31 cellular contexts compared by ENCODE assay signal in the genomic region with DNA sequence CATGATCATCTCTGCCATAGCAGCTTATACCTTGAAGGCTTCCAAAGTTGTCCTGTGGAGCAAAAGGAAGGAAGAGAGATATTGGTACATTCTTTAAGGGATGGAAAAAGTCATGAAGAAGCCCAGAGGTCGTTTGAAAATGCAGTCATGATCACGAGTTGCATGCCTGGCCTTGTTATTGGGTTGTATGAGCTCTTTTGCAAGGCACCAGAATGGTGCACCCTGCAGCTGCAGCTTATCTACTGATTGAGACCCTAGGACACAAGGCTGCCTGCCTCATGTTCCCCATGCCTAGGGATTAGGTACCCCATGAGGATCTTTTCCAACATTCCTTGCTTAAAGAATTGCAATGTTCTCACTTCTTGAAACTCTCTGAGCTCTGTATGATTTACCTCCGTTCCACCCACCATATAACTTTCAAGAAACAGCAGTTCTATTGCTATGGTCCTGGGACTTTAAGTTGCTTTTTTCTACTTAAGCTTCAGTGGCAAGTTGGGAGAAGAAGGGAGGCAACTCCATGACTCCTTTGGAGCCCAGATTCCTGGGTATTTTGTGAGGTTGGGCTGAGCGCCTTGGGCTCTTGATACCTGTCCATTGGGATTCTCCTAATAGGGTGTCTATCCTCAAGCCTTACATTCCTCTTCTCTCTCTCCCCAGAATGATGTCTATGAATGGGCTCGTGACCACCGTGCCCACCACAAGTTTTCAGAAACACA. TPM values are rescaled to one million over a fixed set of nuclear protein-coding genes. Genes with fewer than 3 reads are reported as not detected.
A peak's percentile ranks its signal among the peaks of the same experiment; 100 is the strongest.
DNase-seq lines count a peak whose midpoint lies in the region; ATAC-seq, FAIRE-seq and TF ChIP-seq lines count a peak whose summit lies in the region.
"Had no signal": no experiment of that assay in that cellular context is flagged by ENCODE, and none has a peak within 500 bp of the region (broad histone marks: within the 10 kb centered on the region; RNA-seq: fewer than 3 reads in every experiment).

No MANE protein-coding gene starts in this region.

- intact Hi-C loops in HCT116 (cut with micrococcal nuclease): no loop called here
- intact Hi-C loops in K562 (cut with micrococcal nuclease): no loop called here
- intact Hi-C loops in psoas muscle (cut with DNase I): no loop called here

- CTCF ChIA-PET in HCT116 (lab: Charles Lee) (no interaction called here), K562 (lab: Yijun Ruan, JAX; ENCODE audit: low intra/inter-chr PET ratio) (no interaction called here)

- H3K4me1 ChIP-seq in DND-41 (ENCODE audit: insufficient read depth, low read length): peaks cover 80% of the 10 kb centered on the region
- peaks cover 13 to 53% of the 10 kb centered on the region in 2 experiments for H3K4me1 ChIP-seq in HCT116 (ENCODE audit: control insufficient read depth in 1 of 2, insufficient read depth in 2 of 2, low read length in 2 of 2)
- peaks cover 20 to 45% of the 10 kb centered on the region in 2 experiments; a peak in 4 of 5 replicates for H3K4me1 ChIP-seq in K562 (replicated peaks in 1 of 2; ENCODE audit: control insufficient read depth in 2 of 2, insufficient read depth in 2 of 2, low read length in 2 of 2)
- peaks cover 67% of the 10 kb centered on the region for H3K4me1 ChIP-seq in mesodermal cell (ENCODE audit: control insufficient read depth, insufficient read depth, low read length, poor library complexity, severe bottlenecking)
- peaks cover 3% of the 10 kb centered on the region for H3K4me1 ChIP-seq in psoas muscle

- 0 out of 2 replicates have a peak overlapping the region, but pooled peaks have one; percentile 8 for H3K27ac ChIP-seq in DND-41 (ENCODE audit: low read length)
- 0 out of 2 replicates have a peak overlapping the region, but pooled peaks have one; percentile 3 for H3K27ac ChIP-seq in HCT116 (ENCODE audit: low read depth, low read length)
- H3K27ac ChIP-seq in K562 (ENCODE audit: extremely low read depth, low read depth, low read length): no peak overlapping the region; the same call in 2 of the 3 replicates
- peak overlapping the region; percentile 4 for H3K27ac ChIP-seq in mesodermal cell (ENCODE audit: low read depth, low read length, severe bottlenecking)
- H3K27ac ChIP-seq in psoas muscle: no peak overlapping the region
- H3K27ac ChIP-seq: adrenal gland, pancreas, WERI-Rb-1 had no signal

- in situ Hi-C loops in K562 (cut with MboI): no loop called here

- POLR2A ChIA-PET in HCT116 (lab: Charles Lee): interaction anchor here (1.1 kb wide), 1 partner anchor 19 kb away, joined by 3 read pairs; no protein-coding TSS in a partner anchor
- POLR2A ChIA-PET in K562 (lab: Yijun Ruan, JAX): interaction anchor here (0.5 to 2.2 kb wide), 2 partner anchors 8 to 165 kb away, joined by 3 to 6 read pairs; no protein-coding TSS in a partner anchor

- H3K79me2 ChIP-seq in DND-41 (ENCODE audit: insufficient read depth, low read length): peaks cover 84% of the 10 kb centered on the region
- H3K79me2 ChIP-seq in HCT116 (ENCODE audit: insufficient read depth, low read length): peaks cover 80% of the 10 kb centered on the region
- peaks cover 77% of the 10 kb centered on the region for H3K79me2 ChIP-seq in K562 (ENCODE audit: control insufficient read depth, insufficient read depth, low read length)

- no peak for TF ChIP-seq CTCF in DND-41 (IDR thresholded peaks at IDR 0.05; ENCODE audit: borderline replicate concordance, extremely low read depth, low read length, poor library complexity, severe bottlenecking)
- no peak for TF ChIP-seq CTCF in HCT116 (IDR thresholded peaks at IDR 0.05 in 2 of 3, conservative IDR thresholded peaks at IDR 0.05 in 1 of 3; ENCODE audit: borderline replicate concordance in 1 of 3, insufficient read depth in 1 of 3, low read depth in 2 of 3, low read length in 2 of 3)
- no peak for TF ChIP-seq CTCF in K562 (IDR thresholded peaks at IDR 0.05 in 2 of 3, conservative IDR thresholded peaks at IDR 0.05 in 1 of 3; ENCODE audit: insufficient read depth in 2 of 3, low read depth in 1 of 3, low read length in 3 of 3)
- no peak for TF ChIP-seq CTCF in psoas muscle (IDR thresholded peaks at IDR 0.05)

- no peaks in the 10 kb centered on the region for H3K9me2 ChIP-seq in HCT116 (ENCODE audit: insufficient read depth)

- H2AFZ ChIP-seq in DND-41 (ENCODE audit: low read depth, low read length) (no peak overlapping the region), HCT116 (ENCODE audit: low read depth, low read length, poor library complexity, severe bottlenecking) (no peak overlapping the region), K562 (ENCODE audit: low read depth, low read length) (no peak overlapping the region)

- RAD21 ChIA-PET in HCT116 (lab: Charles Lee; ENCODE audit: low non-redundant PET in 1 of 2, low total read pairs in 2 of 2, uncharacterized antibody in 2 of 2, unreplicated experiment in 2 of 2): no interaction called here

- TF ChIP-seq RAD21 in HCT116 (IDR thresholded peaks at IDR 0.05; ENCODE audit: low read depth) (no peak), K562 (CRISPR knock-in tag; conservative IDR thresholded peaks at IDR 0.05 in 1 of 2, IDR thresholded peaks at IDR 0.05 in 1 of 2) (no peak)

- no peak overlapping the region for H3K4me3 ChIP-seq in DND-41 (ENCODE audit: low read depth in 1 of 2, low read length in 2 of 2)
- no peak overlapping the region for H3K4me3 ChIP-seq in HCT116 (replicated peaks in 1 of 2; ENCODE audit: low read depth in 1 of 2, low read length in 2 of 2)
- no peak overlapping the region for H3K4me3 ChIP-seq in K562
- no peak overlapping the region for H3K4me3 ChIP-seq in mesodermal cell (ENCODE audit: extremely low read depth, insufficient read depth, low read length, poor library complexity, severe bottlenecking)
- H3K4me3 ChIP-seq in psoas muscle: no peak overlapping the region
- H3K4me3 ChIP-seq: adrenal gland, pancreas had no signal

- no peaks in the 10 kb centered on the region for H3K9me1 ChIP-seq in K562 (ENCODE audit: control insufficient read depth, insufficient read depth, low read length)

- TF ChIP-seq POLR2A in HCT116 (IDR thresholded peaks at IDR 0.05; ENCODE audit: borderline replicate concordance, extremely low read depth, insufficient read depth, insufficient read length) (no peak), K562 (conservative IDR thresholded peaks at IDR 0.05) (no peak; the same call in 1 of the 2 replicates)

- no peaks in the 10 kb centered on the region for H3K9me3 ChIP-seq in DND-41 (ENCODE audit: insufficient read depth, low read length, severe bottlenecking)
- H3K9me3 ChIP-seq in HCT116 (ENCODE audit: control insufficient read depth in 1 of 2, insufficient read depth in 1 of 2, low read depth in 1 of 2, low read length in 2 of 2): no peaks in the 10 kb centered on the region
- no peaks in the 10 kb centered on the region for H3K9me3 ChIP-seq in K562 (replicated peaks; ENCODE audit: control insufficient read depth, insufficient read depth, low read depth, low read length)
- H3K9me3 ChIP-seq in mesodermal cell (ENCODE audit: control insufficient read depth, low read length): no peaks in the 10 kb centered on the region
- no peaks in the 10 kb centered on the region for H3K9me3 ChIP-seq in psoas muscle
- H3K9me3 ChIP-seq: adrenal gland, pancreas had no signal

- ATAC-seq in DND-41 (ENCODE audit: insufficient read depth, low read depth) (no peak), HCT116 (no peak), K562 (no peak), psoas muscle (no peak)
- ATAC-seq: activated CD8-positive, alpha-beta memory T cell treated with anti-CD3 and anti-CD28 coated beads, Interleukin-2, amount 10 ng/mL, durations not matched to agents 7 days and 5 days; left cardiac atrium; pancreas had no signal

- FAIRE-seq in K562 (lab: Jason Lieb, UNC): no peak
- FAIRE-seq: GM19239, pancreas, small intestine had no signal

- H3K9ac ChIP-seq in DND-41 (ENCODE audit: low read depth, low read length) (0 out of 2 replicates have a peak overlapping the region, but pooled peaks have one; percentile 1), HCT116 (ENCODE audit: low read length) (no peak overlapping the region), K562 (ENCODE audit: insufficient read depth in 1 of 2, low read depth in 2 of 2, low read length in 2 of 2) (no peak overlapping the region)

- DNase-seq in DND-41: no peak
- no peak for DNase-seq in HCT116 (ENCODE audit: low read depth, low spot score)
- DNase-seq in K562 (ENCODE audit: extremely low read depth in 1 of 4, low spot score in 3 of 4): no peak
- no peak for DNase-seq in psoas muscle
- DNase-seq in medulla oblongata (ENCODE audit: extremely low spot score): no peak
- no peak for DNase-seq in activated CD8-positive, alpha-beta memory T cell treated with anti-CD3 and anti-CD28 coated beads, Interleukin-2, amount 50 U/mL, for 48 hours
- no peak for DNase-seq in stimulated activated CD4-positive, alpha-beta T cell treated with anti-CD3 and anti-CD28 coated beads, Interleukin-4, amount 100 ng/mL, for 1 hour
- DNase-seq: activated CD4-positive, alpha-beta T cell treated with anti-CD3 and anti-CD28 coated beads, Interleukin-2, amount 10 ng/mL, durations not matched to agents 24 days and 14 days; activated CD8-positive, alpha-beta memory T cell treated with anti-CD3 and anti-CD28 coated beads, Interleukin-2, amount 10 ng/mL, durations not matched to agents 7 days and 5 days; activated T-cell treated with anti-CD3 and anti-CD28 coated beads, Interleukin-2, amount 50 U/mL, for 48 hours; cerebellar nuclear complex; DMS79 treated with DMSO at 0.1 percent for 48 hours; immature natural killer cell; KG1; left cardiac atrium; NCI-H1417; NCI-H2081; NCI-H526; NK-92 treated with Interleukin-12 subunit alpha and Interleukin-12 subunit beta, amount 100 ng/mL, for 24 hours; pancreas; Right ventricle myocardium superior; small intestine; stimulated activated naive CD4-positive, alpha-beta T cell treated with Interleukin-2 at 50 U/mL for 16 hours; T1000; WERI-Rb-1 had no signal

- H3K27me3 ChIP-seq in DND-41 (ENCODE audit: insufficient read depth, low read length, poor library complexity): no peaks in the 10 kb centered on the region
- H3K27me3 ChIP-seq in HCT116 (ENCODE audit: insufficient read depth, low read length): no peaks in the 10 kb centered on the region
- no peaks in the 10 kb centered on the region for H3K27me3 ChIP-seq in K562 (ENCODE audit: control insufficient read depth in 2 of 2, insufficient read depth in 2 of 2, low read length in 2 of 2)
- H3K27me3 ChIP-seq in psoas muscle (ENCODE audit: insufficient read depth in 3 of 3, low read length in 2 of 3): peaks cover 0 to 25% (median 4%) of the 10 kb centered on the region in 3 donors
- H3K27me3 ChIP-seq: adrenal gland, pancreas had no signal

- TF ChIP-seq EP300 in K562 (IDR thresholded peaks at IDR 0.05; ENCODE audit: low read length): no peak

- H3K4me2 ChIP-seq in DND-41 (ENCODE audit: insufficient read depth, low read length) (peak overlapping the region; percentile 39), HCT116 (ENCODE audit: low read length) (no peak overlapping the region), K562 (ENCODE audit: insufficient read depth, low read length) (0 out of 2 replicates have a peak overlapping the region, but pooled peaks have one; percentile 7)

- BruUV-seq in HCT116 (replicated peaks; lab: Mats Ljungman, UMichigan): no TSS peak
- BruUV-seq in K562 (replicated peaks; lab: Mats Ljungman, UMichigan): no TSS peak

- WGBS in K562 (ENCODE audit: insufficient coverage, low coverage, missing lambda C conversion rate): 87% methylated on average over 4 of the region's 6 CpGs
- 97 to 100% methylated on average over 4 to 5 of the region's 6 CpGs for WGBS in mesodermal cell (ENCODE audit: insufficient coverage in 2 of 2), 2 experiments
- WGBS in psoas muscle, 3 donors: 89 to 95% (median 91%) methylated on average over 6 of the region's 6 CpGs

- H4K20me1 ChIP-seq in DND-41 (ENCODE audit: insufficient read depth, low read length): peaks cover 87% of the 10 kb centered on the region
- H4K20me1 ChIP-seq in HCT116 (ENCODE audit: insufficient read depth): no peaks in the 10 kb centered on the region
- peaks cover 47% of the 10 kb centered on the region for H4K20me1 ChIP-seq in K562 (replicated peaks; ENCODE audit: control insufficient read depth, insufficient read depth, low read length)

- H3K36me3 ChIP-seq in DND-41 (ENCODE audit: insufficient read depth, low read length) (peaks cover 93% of the 10 kb centered on the region), HCT116 (ENCODE audit: control insufficient read depth in 1 of 2, insufficient read depth in 2 of 2, low read length in 2 of 2) (peaks cover 83 to 89% of the 10 kb centered on the region in 2 experiments), K562 (ENCODE audit: control insufficient read depth, insufficient read depth, low read length) (peaks cover 92% of the 10 kb centered on the region), mesodermal cell (ENCODE audit: control insufficient read depth, insufficient read depth, low read length) (peaks cover 94% of the 10 kb centered on the region), psoas muscle (ENCODE audit: insufficient read depth in 1 of 2, low read depth in 1 of 2) (no peaks in the 10 kb centered on the region)
- H3K36me3 ChIP-seq: pancreas had no signal

RNA-seq across cellular contexts. Expression of gene SCD, which starts 6.9 kb away (rescaled TPM):
- total RNA-seq in HCT116 (2021; ENCODE audit: unreplicated experiment): 652 TPM
- 312 and 348 TPM in 2 replicates for polyA plus RNA-seq in HCT116 (2012)
- total RNA-seq in K562 (2011; cell fraction: chromatin; rRNA removed; ENCODE audit: low replicate concordance): 359 and 388 TPM in 2 replicates
- total RNA-seq in K562 (2011; cell fraction: nucleolus; rRNA removed): 494 and 521 TPM in 2 replicates
- 684 and 892 TPM in 2 replicates for total RNA-seq in K562 (2011; cell fraction: nucleoplasm; rRNA removed)
- 114 and 153 TPM in 2 replicates for total RNA-seq in K562 (2014; rRNA removed)
- total RNA-seq in K562 (2014; rRNA removed; fragmentation: Illumina TruSeq; extraction: Trizol): 156 and 167 TPM in 2 replicates
- 159 and 165 TPM in 2 replicates for total RNA-seq in K562 (2015; rRNA removed; fragmentation: Illumina TruSeq; extraction: Trizol)
- 278 and 287 TPM in 2 replicates for total RNA-seq in K562 (2021)
- 486 and 648 TPM in 2 replicates for polyA plus RNA-seq in K562 (2011; rRNA removed)
- polyA plus RNA-seq in K562 (2011; cell fraction: cytosol; rRNA removed): 380 and 627 TPM in 2 replicates
- 141 and 221 TPM in 2 replicates for polyA plus RNA-seq in K562 (2011; cell fraction: nucleus; rRNA removed)
- polyA plus RNA-seq in K562 (2012): 255 and 256 TPM in 2 replicates
- polyA plus RNA-seq in K562 (2014; fragmentation: Illumina TruSeq; extraction: Trizol): 279 and 309 TPM in 2 replicates
- polyA plus RNA-seq in K562 (2014; fragmentation: Nextera tagmentation; extraction: Ambion mirVana): 100 to 1,000 TPM; 188 to 258 TPM
- 166 and 184 TPM in 2 replicates for polyA plus RNA-seq in K562 (2014; rRNA removed)
- polyA minus RNA-seq in K562 (2011; rRNA and poly(A)+ RNA removed): 582 and 700 TPM in 2 replicates
- polyA minus RNA-seq in K562 (2011; cell fraction: cytosol; rRNA and poly(A)+ RNA removed): 320 and 376 TPM in 2 replicates
- polyA minus RNA-seq in K562 (2011; cell fraction: nucleus; rRNA and poly(A)+ RNA removed): 39.0 and 97.6 TPM in 2 replicates
- 627 TPM for polyA plus RNA-seq in mesodermal cell (2013, experiment 1 of 2)
- 566 TPM for polyA plus RNA-seq in mesodermal cell (2013, experiment 2 of 2)
- total RNA-seq in psoas muscle: 10 to 100 TPM in 3 of 4 donors, 1 to 10 TPM in 1; 2.3 to 18.4 (median 12.8) TPM
- polyA plus RNA-seq in psoas muscle: 1 to 10 TPM; 1.1 to 9.5 (median 2.1) TPM

RNA-seq across cellular contexts. Expression of gene PKD2L1, which starts 23.9 kb away (rescaled TPM):
- total RNA-seq in HCT116 (2021; ENCODE audit: unreplicated experiment): 0.17 TPM
- 0.09 and 0.15 TPM in 2 replicates for polyA plus RNA-seq in HCT116 (2012)
- total RNA-seq in K562 (2011; cell fraction: chromatin; rRNA removed; ENCODE audit: low replicate concordance): not detected in 2 replicates
- total RNA-seq in K562 (2011; cell fraction: nucleolus; rRNA removed): not detected in 2 replicates
- not detected in 2 replicates for total RNA-seq in K562 (2011; cell fraction: nucleoplasm; rRNA removed)
- total RNA-seq in K562 (2014; rRNA removed): not detected in 2 replicates
- total RNA-seq in K562 (2014; rRNA removed; fragmentation: Illumina TruSeq; extraction: Trizol): not detected in 2 replicates
- total RNA-seq in K562 (2015; rRNA removed; fragmentation: Illumina TruSeq; extraction: Trizol): not detected in 2 replicates
- not detected in 2 replicates for total RNA-seq in K562 (2021)
- polyA plus RNA-seq in K562 (2011; rRNA removed): not detected in 2 replicates
- polyA plus RNA-seq in K562 (2011; cell fraction: cytosol; rRNA removed): not detected in 2 replicates
- 0.04 TPM in 1 of 2 replicates, not detected in the other for polyA plus RNA-seq in K562 (2011; cell fraction: nucleus; rRNA removed)
- 0.30 TPM in 1 of 2 replicates, not detected in the other for polyA plus RNA-seq in K562 (2012)
- polyA plus RNA-seq in K562 (2014; fragmentation: Illumina TruSeq; extraction: Trizol): not detected in 2 replicates
- not detected for polyA plus RNA-seq in K562 (2014; fragmentation: Nextera tagmentation; extraction: Ambion mirVana)
- polyA plus RNA-seq in K562 (2014; rRNA removed): not detected in 2 replicates
- polyA minus RNA-seq in K562 (2011; rRNA and poly(A)+ RNA removed): not detected in 2 replicates
- not detected in 2 replicates for polyA minus RNA-seq in K562 (2011; cell fraction: cytosol; rRNA and poly(A)+ RNA removed)
- not detected in 2 replicates for polyA minus RNA-seq in K562 (2011; cell fraction: nucleus; rRNA and poly(A)+ RNA removed)
- polyA plus RNA-seq in mesodermal cell (2013, experiment 1 of 2): not detected
- not detected for polyA plus RNA-seq in mesodermal cell (2013, experiment 2 of 2)
- not detected for total RNA-seq in psoas muscle
- not detected for polyA plus RNA-seq in psoas muscle
- total RNA-seq: activated CD4-positive, alpha-beta T cell treated with anti-CD3 and anti-CD28 coated beads, Interleukin-2, amount 10 ng/mL, durations not matched to agents 24 days and 14 days; activated CD8-positive, alpha-beta memory T cell treated with anti-CD3 and anti-CD28 coated beads, Interleukin-2, amount 10 ng/mL, durations not matched to agents 7 days and 5 days; adrenal gland; glomerular endothelial cell; H4; lung microvascular endothelial cell; pancreas; Right ventricle myocardium superior had no signal
- polyA plus RNA-seq: immature natural killer cell had no signal

Comparison
In these comparisons a context has a peak if more than half of its experiments do, and no peak if none do; other contexts are left out.
1. H3K27ac ChIP-seq: peak in DND-41 (single experiment), HCT116 (single experiment) and mesodermal cell (single experiment); none in K562 (single experiment) and psoas muscle (single experiment).
2. RNA of gene SCD, which starts 6.9 kb away (total RNA-seq): 652 TPM in HCT116 (single experiment) and 114 to 892 TPM in K562; 2.3 to 18.4 TPM in psoas muscle; every median in the first group is over 4 times any median in the second.